11 cellular contexts compared by ENCODE assay signal in the genomic region with DNA sequence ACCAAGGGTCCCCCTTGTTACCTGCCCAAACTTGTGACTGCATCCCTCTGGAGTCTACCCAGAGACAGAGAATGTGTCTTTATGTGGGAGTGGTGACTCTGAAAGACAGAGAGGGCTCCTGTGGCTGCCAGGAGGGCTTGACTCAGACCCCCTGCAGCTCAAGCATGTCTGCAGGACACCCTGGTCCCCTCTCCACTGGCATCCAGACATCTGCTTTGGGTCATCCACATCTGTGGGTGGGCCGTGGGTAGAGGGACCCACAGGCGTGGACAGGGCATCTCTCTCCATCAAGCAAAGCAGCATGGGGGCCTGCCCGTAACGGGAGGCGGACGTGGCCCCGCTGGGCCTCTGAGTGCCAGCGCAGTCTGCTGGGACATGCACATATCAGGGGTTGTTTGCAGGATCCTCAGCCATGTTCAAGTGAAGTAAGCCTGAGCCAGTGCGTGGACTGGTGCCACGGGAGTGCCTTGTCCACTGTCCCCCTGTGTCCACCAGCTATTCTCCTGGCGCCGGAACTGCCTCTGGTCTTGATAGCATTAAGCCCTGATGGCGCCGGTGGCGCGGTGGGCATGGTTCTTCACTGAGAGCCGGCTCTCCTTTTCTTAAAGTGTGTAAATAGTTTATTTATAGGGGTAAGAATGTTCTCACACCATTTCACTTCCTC. TPM values are rescaled to one million over a fixed set of nuclear protein-coding genes. Genes with fewer than 3 reads are reported as not detected.
DNase-seq lines count a peak whose midpoint lies in the region; ATAC-seq lines count a peak whose summit lies in the region.
"Had no signal": no experiment of that assay in that cellular context is flagged by ENCODE, and none has a peak within 500 bp of the region (broad histone marks: within the 10 kb centered on the region; RNA-seq: fewer than 3 reads in every experiment).

No MANE protein-coding gene starts in this region.

- ATAC-seq in GM18868 (IDR thresholded peaks at IDR 0.05; ENCODE audit: unreplicated experiment) (peak; percentile 56), HG03103 (IDR thresholded peaks at IDR 0.05; ENCODE audit: low read depth, unreplicated experiment) (peak; percentile 54), HG03095 (IDR thresholded peaks at IDR 0.05; ENCODE audit: unreplicated experiment) (no peak)

- peak overlapping the region; percentile 65 for H3K27ac ChIP-seq in cingulate gyrus (ENCODE audit: low read depth, low read length)
- H3K27ac ChIP-seq in skeletal muscle tissue (ENCODE audit: low read depth, low read length): peak overlapping the region; percentile 48

- H3K4me1 ChIP-seq in skeletal muscle tissue (ENCODE audit: control insufficient read depth in 3 of 3, insufficient read depth in 3 of 3, low read length in 3 of 3): peaks cover 0 to 25% (median 24%) of the 10 kb centered on the region in 3 donors

- no peaks in the 10 kb centered on the region for H3K9me3 ChIP-seq in skeletal muscle tissue (ENCODE audit: control insufficient read depth in 3 of 3, low read length in 3 of 3)

- DNase-seq in OCI-M1 (lab: John Stamatoyannopoulos, UW) (no peak), DMS153 treated with DMSO at 0.1 percent for 48 hours (lab: John Stamatoyannopoulos, UW; ENCODE audit: unreplicated experiment) (no peak)
- DNase-seq: NCI-H748 treated with DMSO at 0.1 percent for 48 hours, T-helper 9 cell had no signal

- H3K4me3 ChIP-seq in skeletal muscle tissue (ENCODE audit: low read length in 3 of 3): no peak overlapping the region

- H3K36me3 ChIP-seq in skeletal muscle tissue (ENCODE audit: control insufficient read depth in 3 of 3, insufficient read depth in 3 of 3, low read length in 3 of 3): peaks cover 37 to 52% (median 45%) of the 10 kb centered on the region in 3 donors

- peak overlapping the region in 1 of 3 donors; percentile 8 for H3K9ac ChIP-seq in skeletal muscle tissue (ENCODE audit: low read depth in 1 of 3, low read length in 3 of 3)

- H3K27me3 ChIP-seq in skeletal muscle tissue (ENCODE audit: control insufficient read depth in 3 of 3, insufficient read depth in 3 of 3, low read length in 3 of 3): no peaks in the 10 kb centered on the region

RNA-seq across cellular contexts. Expression of a gene that starts 19.4 kb away (rescaled TPM):
- under 0.01 TPM for total RNA-seq in skeletal muscle tissue
- total RNA-seq: G401, LHCN-M2 had no signal
